In genomic region chr3:32237670-32238026, GRCh38 we compare ENCODE assay signal across 8 cellular contexts. TPM values are rescaled to one million over a fixed set of nuclear protein-coding genes. Genes with fewer than 3 reads are reported as not detected.
DNase-seq lines count a peak whose midpoint lies in the region; ATAC-seq, FAIRE-seq and TF ChIP-seq lines count a peak whose summit lies in the region.

No MANE protein-coding gene starts in this region.

- 25 to 29% methylated on average over 13 of the region's 13 CpGs for WGBS in heart right ventricle, 2 donors

- no peaks in the 10 kb centered on the region for H3K36me3 Mint-ChIP-seq in dendritic cell treated with granulocyte-macrophage colony-stimulating factor and Interleukin-4, amounts not matched to agents 40 ng/mL and 50 ng/mL, for 4 days (ENCODE audit: low read depth)
- no peaks in the 10 kb centered on the region for H3K36me3 Mint-ChIP-seq in naive B cell

- H3K27me3 Mint-ChIP-seq in dendritic cell treated with granulocyte-macrophage colony-stimulating factor and Interleukin-4, amounts not matched to agents 40 ng/mL and 50 ng/mL, for 4 days = peaks cover 55% of the 10 kb centered on the region
- H3K27me3 Mint-ChIP-seq in naive B cell = peaks cover 6 to 31% (median 13%) of the 10 kb centered on the region in 3 donors

- no peak for FAIRE-seq in frontal cortex (lab: Jason Lieb, UNC)

- H3K27ac ChIP-seq in heart right ventricle (peak overlapping the region in 8 of 10 donors; percentile 83 to 96 (median 89)), vagina (no peak overlapping the region)

- TF ChIP-seq POLR2A in vagina (IDR thresholded peaks at IDR 0.05) = no peak

- ATAC-seq in heart right ventricle = no peak
- ATAC-seq in Right ventricle myocardium superior (ENCODE audit: poor library complexity) = no peak
- no peak for ATAC-seq in naive B cell (ENCODE audit: low read depth in 2 of 2)

- DNase-seq in heart right ventricle (no peak), Right ventricle myocardium superior (no peak), naive B cell (no peak), vagina (ENCODE audit: extremely low spot score in 2 of 2) (no peak), COLO829 (ENCODE audit: low spot score) (no peak), frontal cortex (ENCODE audit: low spot score in 2 of 2) (no peak), NOMO-1 (lab: John Stamatoyannopoulos, UW; ENCODE audit: unreplicated experiment in 2 of 2) (no peak)

- peaks cover 0 to 30% (median 0%) of the 10 kb centered on the region in 7 donors for H3K27me3 ChIP-seq in heart right ventricle
- H3K27me3 ChIP-seq in vagina = no peaks in the 10 kb centered on the region

- H3K36me3 ChIP-seq in heart right ventricle (no peaks in the 10 kb centered on the region), vagina (no peaks in the 10 kb centered on the region)

- H3K4me3 ChIP-seq in heart right ventricle (peak overlapping the region; percentile 47 to 80 (median 68)), vagina (peak overlapping the region; percentile 51 to 60)

- H3K9me3 ChIP-seq in heart right ventricle (peaks cover 0 to 17% (median 10%) of the 10 kb centered on the region in 11 donors), vagina (peaks cover 4% of the 10 kb centered on the region)

- peak overlapping the region; percentile 80 for H3K4me3 Mint-ChIP-seq in dendritic cell treated with granulocyte-macrophage colony-stimulating factor and Interleukin-4, amounts not matched to agents 40 ng/mL and 50 ng/mL, for 4 days
- H3K4me3 Mint-ChIP-seq in naive B cell = peak overlapping the region; percentile 76 to 92 (median 85)

- no peak overlapping the region for H3K27ac Mint-ChIP-seq in dendritic cell treated with granulocyte-macrophage colony-stimulating factor and Interleukin-4, amounts not matched to agents 40 ng/mL and 50 ng/mL, for 4 days
- H3K27ac Mint-ChIP-seq in naive B cell = peak overlapping the region in 3 of 6 donors; percentile 8 to 72 (median 68)

- intact Hi-C loops in heart right ventricle (cut with DNase I) = loop anchor here in 5 of 10 donors (1.0 to 5.0 kb wide), 6 partner anchors 35 to 60 kb away; no protein-coding TSS in a partner anchor
- intact Hi-C loops in Right ventricle myocardium superior (cut with DNase I) = loop anchor here (5.0 kb wide), 1 partner anchor 35 kb away; no protein-coding TSS in a partner anchor
- intact Hi-C loops in dendritic cell treated with granulocyte-macrophage colony-stimulating factor and Interleukin-4, amounts not matched to agents 40 ng/mL and 50 ng/mL, for 4 days (cut with micrococcal nuclease) = no loop called here
- intact Hi-C loops in vagina (cut with DNase I) = no loop called here

- TF ChIP-seq CTCF in heart right ventricle (IDR thresholded peaks at IDR 0.05) (no peak), vagina (IDR thresholded peaks at IDR 0.05) (no peak)

- peaks cover 23% of the 10 kb centered on the region for H3K4me1 Mint-ChIP-seq in dendritic cell treated with granulocyte-macrophage colony-stimulating factor and Interleukin-4, amounts not matched to agents 40 ng/mL and 50 ng/mL, for 4 days (ENCODE audit: low read depth)
- peaks cover 20 to 26% (median 26%) of the 10 kb centered on the region in 3 donors for H3K4me1 Mint-ChIP-seq in naive B cell

- H3K9me3 Mint-ChIP-seq in dendritic cell treated with granulocyte-macrophage colony-stimulating factor and Interleukin-4, amounts not matched to agents 40 ng/mL and 50 ng/mL, for 4 days = peaks cover 16% of the 10 kb centered on the region
- peaks cover 0 to 2% (median 0%) of the 10 kb centered on the region in 7 donors for H3K9me3 Mint-ChIP-seq in naive B cell

- H3K4me1 ChIP-seq in heart right ventricle = peaks cover 0 to 28% (median 12%) of the 10 kb centered on the region in 9 donors
- H3K4me1 ChIP-seq in vagina = peaks cover 15% of the 10 kb centered on the region

RNA-seq across cellular contexts. Expression of gene CMTM8, which starts 0.8 kb away (rescaled TPM):
- 1 to 10 TPM; 2.1 to 6.9 (median 3.4) TPM for total RNA-seq in heart right ventricle
- polyA plus RNA-seq in heart right ventricle = 1 to 10 TPM; 8.3 to 8.4 TPM
- 4.4 TPM for total RNA-seq in Right ventricle myocardium superior
- 1 to 10 TPM in 1 of 6 donors, under 1 TPM in 4, not detected in 1; 0.44 to 1.3 (median 0.53) TPM for polyA plus RNA-seq in naive B cell (ENCODE audit: low read depth in 6 of 6)
- 4.7 TPM for total RNA-seq in vagina
- 0.41 TPM for total RNA-seq in frontal cortex
